16 cellular contexts compared by ENCODE assay signal in the genomic region with DNA sequence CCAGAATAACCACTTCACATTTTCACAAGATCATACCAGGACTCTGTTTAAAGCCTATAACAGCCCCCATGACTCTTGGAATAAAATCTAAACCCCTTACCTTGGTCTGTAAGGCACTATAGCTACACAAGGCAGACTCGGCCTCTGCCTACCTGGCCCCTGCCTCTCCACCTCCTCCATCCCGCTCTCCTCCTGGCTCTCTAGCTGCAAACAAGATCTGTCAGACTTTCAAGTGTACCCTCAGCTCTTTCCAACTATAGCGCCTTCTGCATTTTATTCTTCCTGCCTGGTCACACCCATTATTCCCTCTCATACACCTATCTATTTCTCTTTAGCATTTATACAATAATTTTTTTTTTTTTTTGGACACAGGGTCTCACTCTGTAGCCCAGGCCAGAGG. TPM values are rescaled to one million over a fixed set of nuclear protein-coding genes. Genes with fewer than 3 reads are reported as not detected.
"Had no signal": no experiment of that assay in that cellular context is flagged by ENCODE, and none has a peak within 500 bp of the region (broad histone marks: within the 10 kb centered on the region; RNA-seq: fewer than 3 reads in every experiment).

No MANE protein-coding gene starts in this region.

- H3K36me3 ChIP-seq: gastrocnemius medialis, spleen, upper lobe of left lung had no signal

- H3K9me3 ChIP-seq: gastrocnemius medialis had no signal

- H2AFZ ChIP-seq: parathyroid adenoma had no signal

- H3K27me3 ChIP-seq: gastrocnemius medialis, spleen, upper lobe of left lung had no signal

- H3K4me3 ChIP-seq: gastrocnemius medialis, spleen, upper lobe of left lung had no signal

- DNase-seq: activated CD4-positive, alpha-beta T cell treated with anti-CD3 and anti-CD28 coated beads, Interleukin-2, amount 50 U/mL, for 48 hours; activated CD8-positive, alpha-beta memory T cell treated with anti-CD3 and anti-CD28 coated beads, Interleukin-2, amount 10 ng/mL, durations not matched to agents 7 days and 5 days; activated gamma-delta T cell; activated T-cell treated with anti-CD3 and anti-CD28 coated beads, Interleukin-2, amount 50 U/mL, for 4 hours; amygdala; gastrocnemius medialis; hippocampal formation; kidney glomerular epithelial cell; naive B cell; spleen; stimulated activated CD4-positive, alpha-beta T cell treated with anti-CD3 and anti-CD28 coated beads, Interleukin-1b, Interleukin-23, amount 100 ng/mL, for 48 hours; stimulated activated naive B cell treated with anti-CD40 and anti-IgM and Interleukin-4, amounts not matched to agents 10 μg/mL and 1 μg/mL and 100 μg/mL, for 72 hours; upper lobe of left lung had no signal

- H3K27ac ChIP-seq: gastrocnemius medialis, parathyroid adenoma, spleen, upper lobe of left lung had no signal

RNA-seq across cellular contexts. Expression of a gene that starts 41.5 kb away (rescaled TPM):
- total RNA-seq: activated CD8-positive, alpha-beta memory T cell treated with anti-CD3 and anti-CD28 coated beads, Interleukin-2, amount 10 ng/mL, durations not matched to agents 7 days and 5 days; activated T-cell treated with anti-CD3 and anti-CD28 coated beads, Interleukin-2, amount 50 U/mL, for 4 hours; fibroblast of lung; spleen; T-helper 2 cell treated with Interferon-gamma antibody and Interleukin-4, amounts not matched to agents 100 ng/mL and 5 ng/mL, for 36 hours had no signal
- polyA plus RNA-seq: fibroblast of lung had no signal
